In genomic region chr1:39134768-39135333, GRCh38 we compare ENCODE assay signal across 18 cellular contexts.
DNase-seq lines count a peak whose midpoint lies in the region; ATAC-seq, FAIRE-seq and TF ChIP-seq lines count a peak whose summit lies in the region.
"Had no signal": no experiment of that assay in that cellular context is flagged by ENCODE, and none has a peak within 500 bp of the region (broad histone marks: within the 10 kb centered on the region; RNA-seq: fewer than 3 reads in every experiment).

No MANE protein-coding gene starts in this region.

- no peak for TF ChIP-seq EP300 in GM12878 (IDR thresholded peaks at IDR 0.05; ENCODE audit: borderline replicate concordance in 1 of 2, control insufficient read depth in 1 of 2, low read depth in 2 of 2, low read length in 2 of 2)

- H3K4me3 ChIP-seq in MM.1S (ENCODE audit: low read length) (no peak overlapping the region), GM12878 (no peak overlapping the region)
- H3K4me3 ChIP-seq: BLaER1 treated with 17β-estradiol and CSF1 and Interleukin-3, amounts not matched to agents 10 nM and 100 nM had no signal

- RAD21 ChIA-PET in GM12878 (lab: Charles Lee; ENCODE audit: unreplicated experiment) = no interaction called here

- H3K4me1 Mint-ChIP-seq in type B pancreatic cell (ENCODE audit: unreplicated experiment) = peaks cover 34% of the 10 kb centered on the region

- DNase-seq in MM.1S (peak; percentile 35), GM12878 (ENCODE audit: low read depth, low spot score) (no peak), foreskin keratinocyte (peak in 1 of 2 donors; percentile 69), type B pancreatic cell (ENCODE audit: extremely low spot score, unreplicated experiment) (no peak), NK-92 (lab: John Stamatoyannopoulos, UW; ENCODE audit: unreplicated experiment) (no peak), germinal center (ENCODE audit: low spot score) (no peak)
- DNase-seq: Calu3; CD8-positive, alpha-beta T cell; GF-D8; KG1; NCI-H1048; NCI-H1436; NCI-H1930; NCI-H345; NCI-H524 treated with DMSO at 0.1 percent for 48 hours had no signal

- H3K9ac ChIP-seq in MM.1S (ENCODE audit: low read length) = no peak overlapping the region
- no peak overlapping the region for H3K9ac ChIP-seq in GM12878 (ENCODE audit: control insufficient read depth, insufficient read depth, low read length)
- H3K9ac ChIP-seq: BLaER1 treated with 17β-estradiol and CSF1 and Interleukin-3, amounts not matched to agents 10 nM and 100 nM had no signal

- 95% methylated on average over 5 of the region's 5 CpGs for WGBS in GM12878 (ENCODE audit: insufficient coverage, insufficient replicate concordance, low lambda C conversion rate, missing lambda C conversion rate)

- H3K36me3 Mint-ChIP-seq in type B pancreatic cell = no peaks in the 10 kb centered on the region
- H3K36me3 Mint-ChIP-seq: CD8-positive, alpha-beta T cell had no signal

- POLR2A ChIA-PET in GM12878 (lab: Charles Lee) = no interaction called here

- no peak for TF ChIP-seq RAD21 in GM12878 (IDR thresholded peaks at IDR 0.05; ENCODE audit: insufficient read depth, low read depth, low read length)

- no TSS peak for BruUV-seq in GM12878 (replicated peaks; lab: Mats Ljungman, UMichigan)

- ATAC-seq in GM12878 (peak; percentile 61), foreskin keratinocyte (no peak), HG02884 (IDR thresholded peaks at IDR 0.05; ENCODE audit: unreplicated experiment) (no peak)
- ATAC-seq: CD8-positive, alpha-beta T cell; Right ventricle myocardium inferior had no signal

- H3K27ac ChIP-seq in MM.1S (ENCODE audit: low read length) (no peak overlapping the region), GM12878 (ENCODE audit: control insufficient read depth, insufficient read depth) (no peak overlapping the region), foreskin keratinocyte (peak overlapping the region; percentile 37)
- H3K27ac ChIP-seq: BLaER1 treated with 17β-estradiol and CSF1 and Interleukin-3, amounts not matched to agents 10 nM and 100 nM had no signal

- H3K79me2 ChIP-seq in MM.1S (ENCODE audit: low read length) (no peaks in the 10 kb centered on the region), GM12878 (ENCODE audit: control insufficient read depth, insufficient read depth, low read length) (peaks cover 14% of the 10 kb centered on the region)

- TF ChIP-seq POLR2A in GM12878 (IDR thresholded peaks at IDR 0.05; ENCODE audit: low read depth, low read length) = no peak

- H3K4me3 Mint-ChIP-seq in type B pancreatic cell = no peak overlapping the region
- H3K4me3 Mint-ChIP-seq: CD8-positive, alpha-beta T cell had no signal

- H3K36me3 ChIP-seq in MM.1S (replicated peaks; ENCODE audit: insufficient read depth, low read length) (no peaks in the 10 kb centered on the region), GM12878 (ENCODE audit: control insufficient read depth in 2 of 2, insufficient read depth in 2 of 2, low read length in 1 of 2) (no peaks in the 10 kb centered on the region)

- H2AFZ ChIP-seq in MM.1S (ENCODE audit: low read length) (no peak overlapping the region), GM12878 (ENCODE audit: control insufficient read depth, low read depth, low read length) (no peak overlapping the region)

- H3K27ac Mint-ChIP-seq in type B pancreatic cell = peak overlapping the region; percentile 34
- H3K27ac Mint-ChIP-seq: CD8-positive, alpha-beta T cell had no signal

- H3K9me3 Mint-ChIP-seq in type B pancreatic cell = no peaks in the 10 kb centered on the region
- H3K9me3 Mint-ChIP-seq: CD8-positive, alpha-beta T cell had no signal

- FAIRE-seq in GM12878 (lab: Jason Lieb, UNC) = peak; percentile 38

- no peaks in the 10 kb centered on the region for H3K9me2 ChIP-seq in MM.1S (replicated peaks; ENCODE audit: insufficient read depth, low read length)

- H3K27me3 Mint-ChIP-seq in type B pancreatic cell = no peaks in the 10 kb centered on the region

- intact Hi-C loops in GM12878 (cut with micrococcal nuclease; ENCODE audit: unreplicated experiment) = no loop called here

- H4K20me1 ChIP-seq in MM.1S (ENCODE audit: insufficient read depth, low read length) (no peaks in the 10 kb centered on the region), GM12878 (ENCODE audit: control insufficient read depth, insufficient read depth) (no peaks in the 10 kb centered on the region)

- no peaks in the 10 kb centered on the region for H3F3A ChIP-seq in MM.1S (ENCODE audit: insufficient read depth, low read length)

- no peak overlapping the region for H3K4me2 ChIP-seq in MM.1S (ENCODE audit: low read depth, low read length)
- no peak overlapping the region for H3K4me2 ChIP-seq in GM12878 (ENCODE audit: control insufficient read depth, insufficient read depth)
- H3K4me2 ChIP-seq: BLaER1 treated with 17β-estradiol and CSF1 and Interleukin-3, amounts not matched to agents 10 nM and 100 nM had no signal

- SMC1A ChIA-PET in GM12878 (lab: Charles Lee; ENCODE audit: uncharacterized antibody, unreplicated experiment) = interaction anchor here (1.9 to 3.1 kb wide), 2 partner anchors 24 to 57 kb away, joined by 4 to 14 read pairs; no protein-coding TSS in a partner anchor

- H3K9me3 ChIP-seq in MM.1S (replicated peaks; ENCODE audit: insufficient read depth, low read length) (no peaks in the 10 kb centered on the region), GM12878 (replicated peaks; ENCODE audit: control insufficient read depth, insufficient read depth, low read length) (no peaks in the 10 kb centered on the region)
- H3K9me3 ChIP-seq: BLaER1 treated with 17β-estradiol and CSF1 and Interleukin-3, amounts not matched to agents 10 nM and 100 nM had no signal

- H3K4me1 ChIP-seq in MM.1S (ENCODE audit: low read length) = peaks cover 9% of the 10 kb centered on the region
- H3K4me1 ChIP-seq in GM12878 (ENCODE audit: control insufficient read depth, insufficient read depth, low read length) = no peaks in the 10 kb centered on the region
- H3K4me1 ChIP-seq in foreskin keratinocyte = peaks cover 44% of the 10 kb centered on the region

- CTCF ChIA-PET in GM12878 (lab: Yijun Ruan, JAX) = no interaction called here

- TF ChIP-seq CTCF in MM.1S (IDR thresholded peaks at IDR 0.05; ENCODE audit: low read length) (no peak), GM12878 (IDR thresholded peaks at IDR 0.05 in 2 of 3, conservative IDR thresholded peaks at IDR 0.05 in 1 of 3; ENCODE audit: control insufficient read depth in 2 of 3, extremely low read depth in 1 of 3, insufficient read depth in 1 of 3, low read depth in 3 of 3, low read length in 3 of 3) (no peak), foreskin keratinocyte (conservative IDR thresholded peaks at IDR 0.05) (no peak), type B pancreatic cell (conservative IDR thresholded peaks at IDR 0.05) (no peak)

- in situ Hi-C loops in GM12878 (cut with MboI) = no loop called here

- no peaks in the 10 kb centered on the region for H3K27me3 ChIP-seq in MM.1S (replicated peaks; ENCODE audit: insufficient read depth, low read length)
- H3K27me3 ChIP-seq in GM12878 (replicated peaks in 1 of 2; ENCODE audit: control insufficient read depth in 2 of 2, insufficient read depth in 2 of 2, low read length in 1 of 2) = no peaks in the 10 kb centered on the region
- H3K27me3 ChIP-seq in foreskin keratinocyte = no peaks in the 10 kb centered on the region
- H3K27me3 ChIP-seq: BLaER1 treated with 17β-estradiol and CSF1 and Interleukin-3, amounts not matched to agents 10 nM and 100 nM had no signal

TF ChIP-seq in GM12878, 131 proteins besides CTCF, POLR2A, EP300 and RAD21:
- TF ChIP-seq KDM1A (IDR thresholded peaks at IDR 0.05; ENCODE audit: borderline replicate concordance) (no peak), RUNX3 (IDR thresholded peaks at IDR 0.05; ENCODE audit: low read length) (peak; percentile 40; the same call in 1 of the 2 replicates)
TF ChIP-seq in GM12878: peak in this region for 1.
